Comparison of ENCODE assay signal across 8 cellular contexts in the genomic region with DNA sequence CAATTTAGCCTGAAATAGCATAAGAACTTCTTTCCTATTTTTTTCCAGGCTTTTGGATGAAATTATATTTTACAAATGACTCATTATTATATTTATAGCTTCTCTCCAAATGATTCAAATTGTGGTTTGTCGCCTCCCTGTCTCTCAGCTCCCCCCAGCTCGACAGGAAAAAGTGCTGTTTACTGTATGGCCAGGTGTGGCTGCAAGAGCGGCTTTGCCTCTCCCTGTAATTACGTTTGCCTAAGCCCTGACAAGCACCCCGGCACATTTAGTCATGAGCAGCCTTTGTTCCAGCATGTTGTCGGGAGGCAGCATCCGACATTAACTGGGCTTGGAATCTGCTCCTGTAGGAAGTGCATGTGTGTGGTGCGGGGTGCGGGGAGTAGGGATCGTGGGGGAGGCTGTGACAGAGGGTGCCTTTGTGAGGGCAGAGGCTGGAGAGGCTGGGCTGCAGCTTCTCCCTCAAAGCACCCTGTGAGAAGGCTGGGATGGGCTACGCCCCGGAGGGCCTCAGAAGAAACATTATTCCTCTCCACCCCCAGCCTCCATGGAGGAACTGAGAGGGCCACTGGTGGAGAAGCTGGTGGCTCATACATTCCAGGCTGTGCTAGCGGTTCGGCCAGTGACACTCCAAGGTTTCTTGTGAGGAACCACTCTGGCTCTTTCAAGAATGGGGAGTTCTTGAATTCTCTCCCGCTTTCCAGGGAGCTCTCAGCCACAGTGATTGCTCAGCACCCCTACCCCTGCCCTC. TPM values are rescaled to one million over a fixed set of nuclear protein-coding genes. Genes with fewer than 3 reads are reported as not detected.
DNase-seq lines count a peak whose midpoint lies in the region; ATAC-seq, FAIRE-seq and TF ChIP-seq lines count a peak whose summit lies in the region.

No MANE protein-coding gene starts in this region.

- peak overlapping the region; percentile 77 for H3K4me2 ChIP-seq in keratinocyte (ENCODE audit: control insufficient read depth, extremely low read depth, insufficient read depth, low read depth, low read length)

- no peaks in the 10 kb centered on the region for H3K9me1 ChIP-seq in keratinocyte (ENCODE audit: control insufficient read depth, extremely low read depth, insufficient read depth, low read length)

- no peaks in the 10 kb centered on the region for H3K79me2 ChIP-seq in keratinocyte (ENCODE audit: control insufficient read depth, insufficient read depth, low read length)

- H3K36me3 ChIP-seq in keratinocyte (ENCODE audit: control insufficient read depth in 2 of 2, extremely low read depth in 1 of 2, insufficient read depth in 2 of 2, low read length in 2 of 2) (no peaks in the 10 kb centered on the region), stomach (no peaks in the 10 kb centered on the region)

- peak overlapping the region; percentile 83 for H2AFZ ChIP-seq in keratinocyte (ENCODE audit: control insufficient read depth, low read length)

- no peak for TF ChIP-seq EP300 in stomach (IDR thresholded peaks at IDR 0.05)

- no peaks in the 10 kb centered on the region for H3K9me3 Mint-ChIP-seq in activated CD8-positive, alpha-beta memory T cell treated with anti-CD3 and anti-CD28 coated beads, Interleukin-2, amount 10 ng/mL, durations not matched to agents 7 days and 5 days (ENCODE audit: low read depth)
- H3K9me3 Mint-ChIP-seq in progenitor cell of endocrine pancreas (ENCODE audit: low read depth), result peaks cover 3% of the 10 kb centered on the region

- H3K9ac ChIP-seq in keratinocyte (ENCODE audit: control insufficient read depth, extremely low read depth, insufficient read depth, low read length), result peak overlapping the region; percentile 80

- no peak overlapping the region for H3K4me3 Mint-ChIP-seq in activated CD8-positive, alpha-beta memory T cell treated with anti-CD3 and anti-CD28 coated beads, Interleukin-2, amount 10 ng/mL, durations not matched to agents 7 days and 5 days
- no peak overlapping the region for H3K4me3 Mint-ChIP-seq in progenitor cell of endocrine pancreas (ENCODE audit: low read depth)

- H3K9me3 ChIP-seq in keratinocyte (ENCODE audit: control insufficient read depth, low read depth, low read length) (no peaks in the 10 kb centered on the region), stomach (peaks cover 0 to 5% (median 0%) of the 10 kb centered on the region in 4 donors)

- peaks cover 21% of the 10 kb centered on the region for H3K27me3 Mint-ChIP-seq in activated CD8-positive, alpha-beta memory T cell treated with anti-CD3 and anti-CD28 coated beads, Interleukin-2, amount 10 ng/mL, durations not matched to agents 7 days and 5 days
- peaks cover 28% of the 10 kb centered on the region for H3K27me3 Mint-ChIP-seq in progenitor cell of endocrine pancreas

- no peaks in the 10 kb centered on the region for H4K20me1 ChIP-seq in keratinocyte (ENCODE audit: control insufficient read depth, extremely low read depth, insufficient read depth, low read length)

- H3K4me1 ChIP-seq in keratinocyte (ENCODE audit: control insufficient read depth, extremely low read depth, insufficient read depth, low read length), result peaks cover 37% of the 10 kb centered on the region
- peaks cover 52 to 67% (median 60%) of the 10 kb centered on the region in 4 donors for H3K4me1 ChIP-seq in stomach

- H3K27me3 ChIP-seq in keratinocyte (ENCODE audit: control insufficient read depth, extremely low read depth, insufficient read depth, low read length) (no peaks in the 10 kb centered on the region), stomach (no peaks in the 10 kb centered on the region)

- in situ Hi-C loops in astrocyte of the spinal cord (cut with HindIII; ENCODE audit: low sequenced_read_pairs), result no loop called here

- 22 to 29% (median 26%) methylated on average over 14 to 15 of the region's 15 CpGs for WGBS in stomach, 5 donors

- H3K4me1 Mint-ChIP-seq in activated CD8-positive, alpha-beta memory T cell treated with anti-CD3 and anti-CD28 coated beads, Interleukin-2, amount 10 ng/mL, durations not matched to agents 7 days and 5 days, result peaks cover 13% of the 10 kb centered on the region
- H3K4me1 Mint-ChIP-seq in progenitor cell of endocrine pancreas (ENCODE audit: low read depth), result peaks cover 13% of the 10 kb centered on the region

- no peak for TF ChIP-seq CTCF in astrocyte of the spinal cord (IDR thresholded peaks at IDR 0.05; ENCODE audit: low read depth, low read length)
- TF ChIP-seq CTCF in keratinocyte (optimal IDR thresholded peaks at IDR 0.05 in 1 of 3, IDR thresholded peaks at IDR 0.05 in 1 of 3, conservative IDR thresholded peaks at IDR 0.05 in 1 of 3; ENCODE audit: extremely low read depth in 1 of 3, insufficient read depth in 2 of 3, low read length in 3 of 3), result peak in 1 of 3 experiments; percentile 8
- no peak for TF ChIP-seq CTCF in stomach (IDR thresholded peaks at IDR 0.05)
- TF ChIP-seq CTCF in progenitor cell of endocrine pancreas (IDR thresholded peaks at IDR 0.05; ENCODE audit: unreplicated experiment), result no peak

- intact Hi-C loops in stomach (cut with DNase I; ENCODE audit: low total_unique reads), result no loop called here

- H3K27ac ChIP-seq in keratinocyte (ENCODE audit: control insufficient read depth, insufficient read depth, low read length) (peak overlapping the region; percentile 95), stomach (peak overlapping the region; percentile 67 to 98 (median 97))

- no peak for TF ChIP-seq POLR2A in stomach (IDR thresholded peaks at IDR 0.05)

- ATAC-seq in activated CD8-positive, alpha-beta memory T cell treated with anti-CD3 and anti-CD28 coated beads, Interleukin-2, amount 10 ng/mL, durations not matched to agents 7 days and 5 days, result peak; percentile 76
- ATAC-seq in HG03280 (IDR thresholded peaks at IDR 0.05; ENCODE audit: unreplicated experiment), result no peak

- DNase-seq in activated CD8-positive, alpha-beta memory T cell treated with anti-CD3 and anti-CD28 coated beads, Interleukin-2, amount 10 ng/mL, durations not matched to agents 7 days and 5 days, result peak; percentile 53
- no peak for DNase-seq in activated CD8-positive, alpha-beta memory T cell treated with anti-CD3 and anti-CD28 coated beads, Interleukin-2, amount 50 U/mL, for 4 hours
- peak; percentile 33 for DNase-seq in NCI-H526 treated with DMSO at 0.1 percent for 48 hours (lab: John Stamatoyannopoulos, UW)
- DNase-seq in astrocyte of the spinal cord (ENCODE audit: low read depth, low spot score), result peak; percentile 65
- peak; percentile 91 for DNase-seq in keratinocyte (ENCODE audit: low read depth, low spot score)
- DNase-seq in stomach, result peak; percentile 61
- no peak for DNase-seq in progenitor cell of endocrine pancreas (ENCODE audit: low spot score, unreplicated experiment)

- dilution Hi-C loops in keratinocyte (cut with MboI; ENCODE audit: extremely low pct_ligation_motif_present, low sequenced_read_pairs), result no loop called here

- no peak overlapping the region for H3K4me3 ChIP-seq in astrocyte of the spinal cord (ENCODE audit: low read depth, low read length)
- peak overlapping the region; percentile 11 to 59 (median 41) for H3K4me3 ChIP-seq in keratinocyte (ENCODE audit: control insufficient read depth in 2 of 3, extremely low read depth in 1 of 3, insufficient read depth in 2 of 3, low read depth in 1 of 3, low read length in 3 of 3)
- peak overlapping the region in 1 of 4 donors; percentile 3 for H3K4me3 ChIP-seq in stomach

- CTCF ChIA-PET in activated CD8-positive, alpha-beta memory T cell treated with anti-CD3 and anti-CD28 coated beads, Interleukin-2, amount 10 ng/mL, durations not matched to agents 7 days and 5 days (lab: Charles Lee), result interaction anchor here (0.8 to 1.6 kb wide), 4 partner anchors 10 to 24 kb away, joined by 3 to 11 read pairs (median 4); no protein-coding TSS in a partner anchor

- H3K27ac Mint-ChIP-seq in activated CD8-positive, alpha-beta memory T cell treated with anti-CD3 and anti-CD28 coated beads, Interleukin-2, amount 10 ng/mL, durations not matched to agents 7 days and 5 days, result no peak overlapping the region
- H3K27ac Mint-ChIP-seq in progenitor cell of endocrine pancreas, result no peak overlapping the region

- peak; percentile 92 for FAIRE-seq in keratinocyte (lab: Jason Lieb, UNC)

- peaks cover 4% of the 10 kb centered on the region for H3K36me3 Mint-ChIP-seq in activated CD8-positive, alpha-beta memory T cell treated with anti-CD3 and anti-CD28 coated beads, Interleukin-2, amount 10 ng/mL, durations not matched to agents 7 days and 5 days
- no peaks in the 10 kb centered on the region for H3K36me3 Mint-ChIP-seq in progenitor cell of endocrine pancreas (ENCODE audit: insufficient read depth)

RNA-seq across cellular contexts. Expression of gene CTDSP2, which starts 42.1 kb away (rescaled TPM):
- total RNA-seq in activated CD8-positive, alpha-beta memory T cell treated with anti-CD3 and anti-CD28 coated beads, Interleukin-2, amount 10 ng/mL, durations not matched to agents 7 days and 5 days, result 100 to 1,000 TPM in 1 of 2 experiments, 10 to 100 TPM in 1; 76.2 to 103 TPM
- polyA plus RNA-seq in keratinocyte (39.0 to 75.0 TPM (median 54.6 TPM) in 3 replicates), stomach (10 to 100 TPM; 28.4 to 67.4 (median 65.4) TPM)
- polyA plus RNA-seq in keratinocyte (2011; ENCODE audit: low read depth), result 38.5 TPM
- polyA plus RNA-seq in keratinocyte (2011; cell fraction: cytosol; rRNA removed), result 61.4 and 68.1 TPM in 2 replicates
- polyA plus RNA-seq in keratinocyte (2011; cell fraction: nucleus; rRNA removed), result 62.6 and 66.0 TPM in 2 replicates
- polyA plus RNA-seq in keratinocyte (2012; ENCODE audit: low replicate concordance), result 35.0 and 54.1 TPM in 2 replicates
- 72.9 to 174 TPM (median 107 TPM) in 3 replicates for polyA minus RNA-seq in keratinocyte
- 36.8 TPM for polyA minus RNA-seq in keratinocyte (2011; cell fraction: cytosol; rRNA and poly(A)+ RNA removed)
- polyA minus RNA-seq in keratinocyte (2011; cell fraction: nucleus; rRNA and poly(A)+ RNA removed), result 28.5 and 40.3 TPM in 2 replicates
- total RNA-seq in stomach (100 to 1,000 TPM in 2 of 5 donors, 10 to 100 TPM in 3; 64.6 to 152 (median 82.4) TPM), progenitor cell of endocrine pancreas (134 and 145 TPM in 2 replicates)

RNA-seq across cellular contexts. Expression of gene ATP23, which starts 52.8 kb away (rescaled TPM):
- total RNA-seq in activated CD8-positive, alpha-beta memory T cell treated with anti-CD3 and anti-CD28 coated beads, Interleukin-2, amount 10 ng/mL, durations not matched to agents 7 days and 5 days, result 10 to 100 TPM; 14.8 to 21.0 TPM
- polyA plus RNA-seq in keratinocyte, result 8.3 to 12.2 TPM (median 8.7 TPM) in 3 replicates
- 1.5 TPM for polyA plus RNA-seq in keratinocyte (2011; ENCODE audit: low read depth)
- polyA plus RNA-seq in keratinocyte (2011; cell fraction: cytosol; rRNA removed), result 6.4 and 8.1 TPM in 2 replicates
- 2.3 and 2.8 TPM in 2 replicates for polyA plus RNA-seq in keratinocyte (2011; cell fraction: nucleus; rRNA removed)
- polyA plus RNA-seq in keratinocyte (2012; ENCODE audit: low replicate concordance), result 2.8 and 5.7 TPM in 2 replicates
- 0.69 to 2.1 TPM (median 2.1 TPM) in 3 replicates for polyA minus RNA-seq in keratinocyte
- polyA minus RNA-seq in keratinocyte (2011; cell fraction: cytosol; rRNA and poly(A)+ RNA removed), result 3.3 TPM
- polyA minus RNA-seq in keratinocyte (2011; cell fraction: nucleus; rRNA and poly(A)+ RNA removed), result 0.47 and 0.53 TPM in 2 replicates
- total RNA-seq in stomach, result 10 to 100 TPM in 1 of 5 donors, 1 to 10 TPM in 4; 4.1 to 18.0 (median 6.1) TPM
- 10 to 100 TPM in 2 of 3 donors, 1 to 10 TPM in 1; 6.9 to 11.1 (median 10.2) TPM for polyA plus RNA-seq in stomach
- 6.0 and 6.6 TPM in 2 replicates for total RNA-seq in progenitor cell of endocrine pancreas

Comparison
In these comparisons a context has a peak if more than half of its experiments do, and no peak if none do; other contexts are left out.
1. DNase-seq: peak in activated CD8-positive, alpha-beta memory T cell treated with anti-CD3 and anti-CD28 coated beads, Interleukin-2, amount 10 ng/mL, durations not matched to agents 7 days and 5 days (single experiment), NCI-H526 treated with DMSO at 0.1 percent for 48 hours (single experiment), astrocyte of the spinal cord (single experiment), keratinocyte (single experiment) and stomach (single experiment); none in activated CD8-positive, alpha-beta memory T cell treated with anti-CD3 and anti-CD28 coated beads, Interleukin-2, amount 50 U/mL, for 4 hours (single experiment) and progenitor cell of endocrine pancreas (single experiment).